1 cellular context compared by ENCODE assay signal in genomic region chr11:2870460-2870859, GRCh38.
TF ChIP-seq lines count a peak whose summit lies in the region.

No MANE protein-coding gene starts in this region.

TF ChIP-seq in H1, 55 proteins besides CTCF, POLR2A, EP300 and RAD21:
- no peak for TF ChIP-seq CBX5 (IDR thresholded peaks at IDR 0.05; ENCODE audit: low read depth, low read length)
- no peak for TF ChIP-seq EZH2 (IDR thresholded peaks at IDR 0.05; ENCODE audit: low read depth, low read length, severe bottlenecking)
- TF ChIP-seq CHD2 (IDR thresholded peaks at IDR 0.05; ENCODE audit: low read length): no peak
- TF ChIP-seq RBBP5 (IDR thresholded peaks at IDR 0.05; ENCODE audit: borderline replicate concordance, low read depth, low read length): no peak
- no peak for TF ChIP-seq KDM5A (IDR thresholded peaks at IDR 0.05; ENCODE audit: low read length)
- no peak for TF ChIP-seq MAFK (IDR thresholded peaks at IDR 0.05; ENCODE audit: low read depth, low read length)
- no peak for TF ChIP-seq TAF7 (optimal IDR thresholded peaks at IDR 0.05; ENCODE audit: borderline replicate concordance, low read depth, low read length)
- TF ChIP-seq PHF8 (conservative IDR thresholded peaks at IDR 0.05; ENCODE audit: low read depth, low read length): no peak
- no peak for TF ChIP-seq NANOG (IDR thresholded peaks at IDR 0.05; ENCODE audit: insufficient read depth, low read depth, low read length, poor library complexity, severe bottlenecking)
- TF ChIP-seq KDM1A (IDR thresholded peaks at IDR 0.05; ENCODE audit: borderline replicate concordance, low read length): no peak
- TF ChIP-seq CEBPB (IDR thresholded peaks at IDR 0.05; ENCODE audit: low read depth, low read length): no peak
- TF ChIP-seq GTF2F1 (IDR thresholded peaks at IDR 0.05; ENCODE audit: borderline replicate concordance, low read depth, low read length): no peak
- TF ChIP-seq GABPA (IDR thresholded peaks at IDR 0.05; ENCODE audit: borderline replicate concordance, insufficient read depth, low read length): no peak
- no peak for TF ChIP-seq NRF1 (IDR thresholded peaks at IDR 0.05; ENCODE audit: low read depth, low read length)
- TF ChIP-seq USF2 (IDR thresholded peaks at IDR 0.05; ENCODE audit: low read length): no peak
